In the genomic region with DNA sequence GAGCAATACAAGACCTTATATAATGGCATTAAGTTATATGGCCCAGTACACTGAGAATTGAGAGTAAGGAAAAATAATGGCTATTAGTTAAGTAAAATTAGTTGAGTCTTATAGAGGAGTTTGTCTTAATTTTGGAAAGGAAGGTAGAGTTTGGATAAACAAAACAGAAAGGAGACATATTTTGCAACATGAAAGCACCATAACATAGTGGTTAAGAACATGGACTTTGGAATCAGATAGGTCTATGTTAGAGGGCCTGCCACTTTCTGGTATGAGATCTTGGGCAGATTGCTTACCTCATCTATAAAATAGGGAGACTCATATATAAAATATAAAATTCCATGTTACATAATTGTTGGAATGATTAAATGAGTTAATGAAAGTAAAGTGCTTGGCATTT, we compare ENCODE assay signal across 1 cellular context.
TF ChIP-seq lines count a peak whose summit lies in the region.

No MANE protein-coding gene starts in this region.

TF ChIP-seq in HEK293T, 16 proteins besides CTCF, POLR2A, EP300 and RAD21 (continued from another document):
- no peak for TF ChIP-seq FOXA1 (IDR thresholded peaks at IDR 0.05)
